38 cellular contexts compared by ENCODE assay signal in genomic region chr5:132679166-132679565, GRCh38. TPM values are rescaled to one million over a fixed set of nuclear protein-coding genes. Genes with fewer than 3 reads are reported as not detected.
"Had no signal": no experiment of that assay in that cellular context is flagged by ENCODE, and none has a peak within 500 bp of the region (broad histone marks: within the 10 kb centered on the region; RNA-seq: fewer than 3 reads in every experiment).

No MANE protein-coding gene starts in this region.

- H3K9me3 ChIP-seq: adrenal gland, body of pancreas, breast epithelium had no signal

- H3K4me3 ChIP-seq: adrenal gland, body of pancreas, breast epithelium had no signal

- H3K4me1 Mint-ChIP-seq: activated T-helper 17 cell treated with anti-CD3 and anti-CD28 coated beads, Interleukin-2, amount 50 U/mL, for 72 hours had no signal

- H3K27ac Mint-ChIP-seq: activated B cell treated with CpG ODN at 0.5 μM for 24 hours; activated CD4-positive, alpha-beta memory T cell treated with anti-CD3 and anti-CD28 coated beads for 36 hours; activated CD4-positive, alpha-beta T cell treated with anti-CD3 and anti-CD28 coated beads, Interleukin-2, amount 10 ng/mL, durations not matched to agents 24 days and 14 days; activated naive CD4-positive, alpha-beta T cell treated with anti-CD3 and anti-CD28 coated beads for 36 hours; activated naive CD4-positive, alpha-beta T cell treated with anti-CD3 and anti-CD28 coated beads, Interleukin-2, amount 50 U/mL, for 72 hours; activated naive CD8-positive, alpha-beta T cell treated with anti-CD3 and anti-CD28 coated beads for 36 hours; activated T-cell treated with anti-CD3 and anti-CD28 coated beads, Interleukin-2, amount 50 U/mL, for 72 hours; activated T-helper 1 cell treated with anti-CD3 and anti-CD28 coated beads, Interleukin-12 subunit alpha, Interleukin-12 subunit beta, Interleukin-2, Interleukin-4 antibody, amounts not matched to agents 30 ng/mL and 10 ng/mL and 1 ng/mL, durations not matched to agents 14 hours and 24 hours and 36 hours; activated T-helper 17 cell treated with anti-CD3 and anti-CD28 coated beads, Interleukin-2, amount 50 U/mL, for 72 hours; T-helper 1 cell treated with Interleukin-12 subunit alpha and Interleukin-12 subunit beta and Interleukin-4 antibody, amounts not matched to agents 30 μg/mL and 1 μg/mL, for 36 hours; T-helper 2 cell treated with Interferon-gamma antibody and Interleukin-4, amounts not matched to agents 5 μg/mL and 100 μg/mL, for 36 hours had no signal

- H3K9me3 Mint-ChIP-seq: activated B cell treated with CpG ODN at 0.5 μM for 24 hours; activated CD4-positive, alpha-beta memory T cell treated with anti-CD3 and anti-CD28 coated beads for 36 hours; activated CD4-positive, alpha-beta T cell treated with anti-CD3 and anti-CD28 coated beads, Interleukin-2, amount 10 ng/mL, durations not matched to agents 24 days and 14 days; activated naive CD4-positive, alpha-beta T cell treated with anti-CD3 and anti-CD28 coated beads for 36 hours; activated naive CD4-positive, alpha-beta T cell treated with anti-CD3 and anti-CD28 coated beads, Interleukin-2, amount 50 U/mL, for 72 hours; activated naive CD8-positive, alpha-beta T cell treated with anti-CD3 and anti-CD28 coated beads for 36 hours; activated T-cell treated with anti-CD3 and anti-CD28 coated beads, Interleukin-2, amount 50 U/mL, for 4 hours; activated T-cell treated with anti-CD3 and anti-CD28 coated beads, Interleukin-2, amount 50 U/mL, for 72 hours; activated T-helper 1 cell treated with anti-CD3 and anti-CD28 coated beads, Interleukin-12 subunit alpha, Interleukin-12 subunit beta, Interleukin-2, Interleukin-4 antibody, amounts not matched to agents 30 ng/mL and 10 ng/mL and 1 ng/mL, durations not matched to agents 14 hours and 24 hours and 36 hours; activated T-helper 17 cell treated with anti-CD3 and anti-CD28 coated beads, Interleukin-2, amount 50 U/mL, for 72 hours; central memory CD8-positive, alpha-beta T cell; T-helper 1 cell treated with Interleukin-12 subunit alpha and Interleukin-12 subunit beta and Interleukin-4 antibody, amounts not matched to agents 30 μg/mL and 1 μg/mL, for 36 hours; T-helper 2 cell treated with Interferon-gamma antibody and Interleukin-4, amounts not matched to agents 5 μg/mL and 100 μg/mL, for 36 hours had no signal

- H3K27ac ChIP-seq: adrenal gland, body of pancreas, brain microvascular endothelial cell, breast epithelium, VCaP had no signal

- H3K27me3 Mint-ChIP-seq: activated B cell treated with CpG ODN at 0.5 μM for 24 hours; activated CD4-positive, alpha-beta memory T cell treated with anti-CD3 and anti-CD28 coated beads for 36 hours; activated CD4-positive, alpha-beta T cell treated with anti-CD3 and anti-CD28 coated beads, Interleukin-2, amount 10 ng/mL, durations not matched to agents 24 days and 14 days; activated naive CD8-positive, alpha-beta T cell treated with anti-CD3 and anti-CD28 coated beads for 36 hours; activated T-helper 17 cell treated with anti-CD3 and anti-CD28 coated beads, Interleukin-2, amount 50 U/mL, for 72 hours; central memory CD8-positive, alpha-beta T cell had no signal

- H3K36me3 Mint-ChIP-seq: activated CD4-positive, alpha-beta memory T cell treated with anti-CD3 and anti-CD28 coated beads for 36 hours; activated naive CD4-positive, alpha-beta T cell treated with anti-CD3 and anti-CD28 coated beads, Interleukin-2, amount 50 U/mL, for 72 hours; activated naive CD8-positive, alpha-beta T cell treated with anti-CD3 and anti-CD28 coated beads for 36 hours had no signal

- ATAC-seq: activated naive CD4-positive, alpha-beta T cell treated with anti-CD3 and anti-CD28 coated beads, Interleukin-2, amount 50 U/mL, for 72 hours; activated T-cell treated with anti-CD3 and anti-CD28 coated beads, Interleukin-2, amount 50 U/mL, for 4 hours; activated T-cell treated with anti-CD3 and anti-CD28 coated beads, Interleukin-2, amount 50 U/mL, for 72 hours; activated T-helper 17 cell treated with anti-CD3 and anti-CD28 coated beads, Interleukin-2, amount 50 U/mL, for 72 hours; body of pancreas had no signal

- DNase-seq: activated B cell treated with CpG ODN at 0.5 μM for 24 hours; activated CD4-positive, alpha-beta memory T cell treated with anti-CD3 and anti-CD28 coated beads for 36 hours; activated CD4-positive, alpha-beta T cell treated with anti-CD3 and anti-CD28 coated beads for 4 hours; activated CD4-positive, alpha-beta T cell treated with anti-CD3 and anti-CD28 coated beads, Interleukin-2, amount 10 ng/mL, durations not matched to agents 24 days and 14 days; activated CD4-positive, alpha-beta T cell treated with anti-CD3 and anti-CD28 coated beads, Interleukin-2, amount 50 U/mL, for 1 hour; activated CD4-positive, alpha-beta T cell treated with anti-CD3 and anti-CD28 coated beads, Interleukin-2, amount 50 U/mL, for 4 hours; activated CD4-positive, CD25-positive, alpha-beta regulatory T cell treated with anti-CD3 and anti-CD28 coated beads, Interleukin-2, amount 50 U/mL, for 72 hours; activated CD8-positive, alpha-beta memory T cell treated with anti-CD3 and anti-CD28 coated beads, Interleukin-2, amount 50 U/mL, for 4 hours; activated effector memory CD4-positive, alpha-beta T cell treated with anti-CD3 and anti-CD28 coated beads, Interleukin-2, amount 50 U/mL, for 16 hours; activated gamma-delta T cell treated with Interleukin-2 at 50 U/mL for 16 hours; activated naive CD4-positive, alpha-beta T cell; activated naive CD4-positive, alpha-beta T cell treated with anti-CD3 and anti-CD28 coated beads for 36 hours; activated naive CD4-positive, alpha-beta T cell treated with anti-CD3 and anti-CD28 coated beads, Interleukin-2, amount 50 U/mL, for 16 hours; activated naive CD8-positive, alpha-beta T cell treated with anti-CD3 and anti-CD28 coated beads for 36 hours; activated T-cell treated with anti-CD3 and anti-CD28 coated beads for 4 hours; activated T-cell treated with anti-CD3 and anti-CD28 coated beads, Interleukin-2, amount 50 U/mL, for 1 hour; activated T-cell treated with anti-CD3 and anti-CD28 coated beads, Interleukin-2, amount 50 U/mL, for 4 hours; activated T-cell treated with anti-CD3 and anti-CD28 coated beads, Interleukin-2, amount 50 U/mL, for 72 hours; amniotic stem cell; aorta; body of pancreas; brain microvascular endothelial cell; caudate nucleus; cerebellar nuclear complex; T-helper 1 cell; T-helper 2 cell; T-helper 9 cell had no signal

- H3K4me3 Mint-ChIP-seq: activated B cell treated with CpG ODN at 0.5 μM for 24 hours; activated CD4-positive, alpha-beta memory T cell treated with anti-CD3 and anti-CD28 coated beads for 36 hours; activated CD4-positive, alpha-beta T cell treated with anti-CD3 and anti-CD28 coated beads, Interleukin-2, amount 10 ng/mL, durations not matched to agents 24 days and 14 days; activated naive CD4-positive, alpha-beta T cell treated with anti-CD3 and anti-CD28 coated beads for 36 hours; activated naive CD8-positive, alpha-beta T cell treated with anti-CD3 and anti-CD28 coated beads for 36 hours; activated T-cell treated with anti-CD3 and anti-CD28 coated beads, Interleukin-2, amount 50 U/mL, for 4 hours; activated T-cell treated with anti-CD3 and anti-CD28 coated beads, Interleukin-2, amount 50 U/mL, for 72 hours; activated T-helper 1 cell treated with anti-CD3 and anti-CD28 coated beads, Interleukin-12 subunit alpha, Interleukin-12 subunit beta, Interleukin-2, Interleukin-4 antibody, amounts not matched to agents 30 ng/mL and 10 ng/mL and 1 ng/mL, durations not matched to agents 14 hours and 24 hours and 36 hours; activated T-helper 17 cell treated with anti-CD3 and anti-CD28 coated beads, Interleukin-2, amount 50 U/mL, for 72 hours; central memory CD8-positive, alpha-beta T cell; T-helper 1 cell treated with Interleukin-12 subunit alpha and Interleukin-12 subunit beta and Interleukin-4 antibody, amounts not matched to agents 30 μg/mL and 1 μg/mL, for 36 hours; T-helper 2 cell treated with Interferon-gamma antibody and Interleukin-4, amounts not matched to agents 5 μg/mL and 100 μg/mL, for 36 hours had no signal

- H3K4me1 ChIP-seq: body of pancreas, breast epithelium had no signal

- FAIRE-seq: astrocyte, TTC549 had no signal

- H3K36me3 ChIP-seq: adrenal gland, brain microvascular endothelial cell, breast epithelium had no signal

- H3K27me3 ChIP-seq: adrenal gland, body of pancreas, brain microvascular endothelial cell, breast epithelium had no signal

RNA-seq across cellular contexts. Expression of gene IL4, which starts 5.4 kb away (rescaled TPM):
- total RNA-seq: activated B cell treated with CpG ODN at 0.5 μM for 24 hours; activated naive CD4-positive, alpha-beta T cell treated with anti-CD3 and anti-CD28 coated beads for 36 hours; activated naive CD4-positive, alpha-beta T cell treated with anti-CD3 and anti-CD28 coated beads, Interleukin-2, amount 50 U/mL, for 72 hours; activated naive CD8-positive, alpha-beta T cell treated with anti-CD3 and anti-CD28 coated beads for 36 hours; activated T-helper 17 cell treated with anti-CD3 and anti-CD28 coated beads, Interleukin-2, amount 50 U/mL, for 72 hours; adrenal gland; aorta; astrocyte; body of pancreas; breast epithelium had no signal
- polyA plus RNA-seq: adrenal gland, aorta had no signal

RNA-seq across cellular contexts. Expression of gene IL13, which starts 21.2 kb away (rescaled TPM):
- total RNA-seq: aorta, astrocyte, body of pancreas had no signal
